In the genomic region with DNA sequence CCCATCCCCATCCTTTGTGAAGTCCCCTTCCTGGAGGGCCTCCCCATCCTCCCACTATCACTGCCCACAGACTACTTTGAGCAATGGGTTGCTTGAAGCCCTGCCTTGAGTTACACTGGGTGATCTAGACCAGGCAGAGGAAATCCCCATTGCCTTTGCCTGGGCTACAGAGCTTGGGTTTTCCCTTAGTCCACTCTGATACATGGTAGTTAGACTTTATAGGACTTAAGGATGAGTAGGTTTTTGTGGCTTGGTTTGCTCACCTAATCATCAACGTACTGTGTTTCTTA, we compare ENCODE assay signal across 9 cellular contexts. TPM values are rescaled to one million over a fixed set of nuclear protein-coding genes. Genes with fewer than 3 reads are reported as not detected.
DNase-seq lines count a peak whose midpoint lies in the region; ATAC-seq and TF ChIP-seq lines count a peak whose summit lies in the region.
"Had no signal": no experiment of that assay in that cellular context is flagged by ENCODE, and none has a peak within 500 bp of the region (broad histone marks: within the 10 kb centered on the region; RNA-seq: fewer than 3 reads in every experiment).

No MANE protein-coding gene starts in this region.

- DNase-seq in WTC11 (ENCODE audit: low spot score): no peak
- DNase-seq in psoas muscle: no peak
- no peak for DNase-seq in chondrocyte (ENCODE audit: low spot score)
- DNase-seq in posterior cingulate gyrus: no peak
- DNase-seq in left lung: no peak
- DNase-seq in posterior vena cava (ENCODE audit: low spot score): no peak

- H3K4me3 Mint-ChIP-seq in WTC11 (no peak overlapping the region), chondrocyte (ENCODE audit: unreplicated experiment) (no peak overlapping the region)

- H3K4me1 Mint-ChIP-seq in WTC11 (peaks cover 49% of the 10 kb centered on the region), chondrocyte (ENCODE audit: low read depth) (peaks cover 53% of the 10 kb centered on the region)

- H3K9me3 ChIP-seq in psoas muscle (no peaks in the 10 kb centered on the region), left lung (no peaks in the 10 kb centered on the region)

- H3K27ac ChIP-seq in psoas muscle (peak overlapping the region; percentile 62), left lung (peak overlapping the region in 1 of 2 donors; percentile 60)

- peaks cover 73% of the 10 kb centered on the region for H3K4me1 ChIP-seq in psoas muscle
- peaks cover 7 to 87% of the 10 kb centered on the region in 2 donors for H3K4me1 ChIP-seq in left lung

- H3K27me3 Mint-ChIP-seq in WTC11 (ENCODE audit: low read depth): no peaks in the 10 kb centered on the region
- no peaks in the 10 kb centered on the region for H3K27me3 Mint-ChIP-seq in chondrocyte (ENCODE audit: low read depth)

- CTCF ChIA-PET in WTC11 (lab: Charles Lee): interaction anchor here (1.0 to 2.0 kb wide), 3 partner anchors 12 to 179 kb away, joined by 3 to 10 read pairs (median 6); partner anchors contain the start of gene MND1

- H3K36me3 Mint-ChIP-seq in WTC11 (peaks cover 6% of the 10 kb centered on the region), chondrocyte (ENCODE audit: low read depth) (no peaks in the 10 kb centered on the region)

- peak overlapping the region; percentile 48; the same call in 1 of the 2 replicates for H3K27ac Mint-ChIP-seq in WTC11
- no peak overlapping the region for H3K27ac Mint-ChIP-seq in chondrocyte (ENCODE audit: unreplicated experiment)

- H3K27me3 ChIP-seq in psoas muscle (ENCODE audit: insufficient read depth in 3 of 3, low read length in 2 of 3): no peaks in the 10 kb centered on the region
- no peaks in the 10 kb centered on the region for H3K27me3 ChIP-seq in left lung

- POLR2A ChIA-PET in WTC11 (lab: Charles Lee): interaction anchor here (1.3 kb wide), 1 partner anchor 57 kb away, joined by 3 read pairs; the partner anchor contains the start of gene TMEM131L

- H3K9me3 Mint-ChIP-seq in WTC11 (peaks cover 4% of the 10 kb centered on the region), chondrocyte (ENCODE audit: low read depth) (no peaks in the 10 kb centered on the region)

- no peaks in the 10 kb centered on the region for H3K36me3 ChIP-seq in psoas muscle (ENCODE audit: insufficient read depth in 1 of 2, low read depth in 1 of 2)
- H3K36me3 ChIP-seq in left lung: no peaks in the 10 kb centered on the region

- 82 to 95% (median 92%) methylated on average over 1 of the region's 1 CpG for WGBS in psoas muscle, 3 donors

- intact Hi-C loops in psoas muscle (cut with DNase I): no loop called here
- intact Hi-C loops in posterior cingulate gyrus (cut with DNase I): no loop called here
- intact Hi-C loops in left lung (cut with DNase I): no loop called here
- intact Hi-C loops in posterior vena cava (cut with DNase I): no loop called here

- H3K4me3 ChIP-seq in psoas muscle (no peak overlapping the region), left lung (no peak overlapping the region)

- ATAC-seq in GM18519 (IDR thresholded peaks at IDR 0.05; ENCODE audit: low FRiP score, unreplicated experiment): peak; percentile 42
- ATAC-seq in HG02840 (IDR thresholded peaks at IDR 0.05; ENCODE audit: low FRiP score, unreplicated experiment): peak; percentile 38
- ATAC-seq in WTC11: peak; percentile 31
- no peak for ATAC-seq in psoas muscle
- ATAC-seq in left lung: no peak
- ATAC-seq: HCT116 had no signal

- TF ChIP-seq CTCF in WTC11 (IDR thresholded peaks at IDR 0.05) (no peak), psoas muscle (IDR thresholded peaks at IDR 0.05) (no peak), chondrocyte (IDR thresholded peaks at IDR 0.05) (no peak), left lung (IDR thresholded peaks at IDR 0.05) (no peak)

TF ChIP-seq in WTC11, 78 proteins besides CTCF, POLR2A, EP300 and RAD21 (continues in another document):
- TF ChIP-seq ZBTB21 (CRISPR knock-in tag; IDR thresholded peaks at IDR 0.05; ENCODE audit: borderline replicate concordance) (no peak), ZNF532 (CRISPR knock-in tag; IDR thresholded peaks at IDR 0.05; ENCODE audit: borderline replicate concordance) (no peak), OVOL2 (CRISPR knock-in tag; IDR thresholded peaks at IDR 0.05; ENCODE audit: borderline replicate concordance) (no peak), CREB1 (CRISPR knock-in tag; IDR thresholded peaks at IDR 0.05) (no peak), ARID4B (CRISPR knock-in tag; IDR thresholded peaks at IDR 0.05; ENCODE audit: borderline replicate concordance) (no peak), ZMAT4 (CRISPR knock-in tag; IDR thresholded peaks at IDR 0.05) (no peak)
- TF ChIP-seq, protein P1, sequence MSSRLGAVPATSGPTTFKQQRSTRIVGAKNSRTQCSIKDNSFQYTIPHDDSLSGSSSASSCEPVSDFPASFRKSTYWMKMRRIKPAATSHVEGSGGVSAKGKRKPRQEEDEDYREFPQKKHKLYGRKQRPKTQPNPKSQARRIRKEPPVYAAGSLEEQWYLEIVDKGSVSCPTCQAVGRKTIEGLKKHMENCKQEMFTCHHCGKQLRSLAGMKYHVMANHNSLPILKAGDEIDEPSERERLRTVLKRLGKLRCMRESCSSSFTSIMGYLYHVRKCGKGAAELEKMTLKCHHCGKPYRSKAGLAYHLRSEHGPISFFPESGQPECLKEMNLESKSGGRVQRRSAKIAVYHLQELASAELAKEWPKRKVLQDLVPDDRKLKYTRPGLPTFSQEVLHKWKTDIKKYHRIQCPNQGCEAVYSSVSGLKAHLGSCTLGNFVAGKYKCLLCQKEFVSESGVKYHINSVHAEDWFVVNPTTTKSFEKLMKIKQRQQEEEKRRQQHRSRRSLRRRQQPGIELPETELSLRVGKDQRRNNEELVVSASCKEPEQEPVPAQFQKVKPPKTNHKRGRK (CRISPR knock-in tag; IDR thresholded peaks at IDR 0.05; ENCODE audit: borderline replicate concordance): no peak

RNA-seq across cellular contexts. Expression of gene TMEM131L, which starts 56.6 kb away (rescaled TPM):
- 18.1 to 26.7 TPM (median 19.2 TPM) in 3 replicates for total RNA-seq in WTC11 (2021)
- 10 to 100 TPM in 2 of 4 donors, 1 to 10 TPM in 2; 6.9 to 21.2 (median 11.5) TPM for total RNA-seq in psoas muscle
- 1 to 10 TPM; 2.1 to 6.7 (median 3.3) TPM for polyA plus RNA-seq in psoas muscle
- total RNA-seq in chondrocyte: 6.6 to 10.2 TPM (median 8.4 TPM) in 3 replicates
- 10 to 100 TPM; 17.6 to 20.2 TPM for total RNA-seq in left lung
- 10 to 100 TPM; 11.4 to 12.0 TPM for total RNA-seq in posterior vena cava

Comparison
In these comparisons a context has a peak if more than half of its experiments do, and no peak if none do; other contexts are left out.
1. ATAC-seq: peak in GM18519 (single experiment), HG02840 (single experiment) and WTC11 (single experiment); none in psoas muscle (0 of 4) and left lung (single experiment).